ENCODE assay signal across 1 cellular context in genomic region chr6:158059108-158059507, GRCh38.
A peak's percentile ranks its signal among the peaks of the same experiment; 100 is the strongest.
TF ChIP-seq lines count a peak whose summit lies in the region.

No MANE protein-coding gene starts in this region.

TF ChIP-seq in HepG2, 621 proteins besides CTCF, POLR2A, EP300 and RAD21 (continued from another document):
- TF ChIP-seq MAX (IDR thresholded peaks at IDR 0.05): no peak
- no peak for TF ChIP-seq FOXO4 (CRISPR knock-in tag; conservative IDR thresholded peaks at IDR 0.05)
- TF ChIP-seq ZBTB37 (CRISPR knock-in tag; IDR thresholded peaks at IDR 0.05): no peak
- no peak for TF ChIP-seq ZNF674 (CRISPR knock-in tag; IDR thresholded peaks at IDR 0.05; ENCODE audit: low read depth)
- TF ChIP-seq ZNF780A (CRISPR knock-in tag; IDR thresholded peaks at IDR 0.05): no peak
- TF ChIP-seq REPIN1 (CRISPR knock-in tag; IDR thresholded peaks at IDR 0.05; ENCODE audit: borderline replicate concordance, low read depth): no peak
- peak; percentile 55 for TF ChIP-seq AGO2 (optimal IDR thresholded peaks at IDR 0.05; ENCODE audit: low read depth, low read length)
- TF ChIP-seq ZFP62 (CRISPR knock-in tag; IDR thresholded peaks at IDR 0.05): no peak
- no peak for TF ChIP-seq ZNF563 (CRISPR knock-in tag; IDR thresholded peaks at IDR 0.05)
- TF ChIP-seq ZNF557 (CRISPR knock-in tag; IDR thresholded peaks at IDR 0.05): no peak
- no peak for TF ChIP-seq NR2C2 (CRISPR knock-in tag; IDR thresholded peaks at IDR 0.05; ENCODE audit: borderline replicate concordance)
- TF ChIP-seq ZBTB40 (IDR thresholded peaks at IDR 0.05): no peak
- TF ChIP-seq ZBTB40 (CRISPR knock-in tag; IDR thresholded peaks at IDR 0.05): 0 out of 2 replicates have a peak, but pooled peaks have one; percentile 20
- TF ChIP-seq GLI4 (CRISPR knock-in tag; IDR thresholded peaks at IDR 0.05; ENCODE audit: borderline replicate concordance): no peak
- no peak for TF ChIP-seq ZKSCAN8 (CRISPR knock-in tag; IDR thresholded peaks at IDR 0.05; ENCODE audit: borderline replicate concordance)
- TF ChIP-seq FOSL2 (CRISPR knock-in tag; IDR thresholded peaks at IDR 0.05): no peak
- no peak for TF ChIP-seq ZFP90 (CRISPR knock-in tag; IDR thresholded peaks at IDR 0.05; ENCODE audit: borderline replicate concordance)
- no peak for TF ChIP-seq RFX5 (IDR thresholded peaks at IDR 0.05; ENCODE audit: low read depth, low read length)
- no peak for TF ChIP-seq ZFYVE20 (CRISPR knock-in tag; IDR thresholded peaks at IDR 0.05; ENCODE audit: borderline replicate concordance, low read depth)
- TF ChIP-seq CHD2 (IDR thresholded peaks at IDR 0.05; ENCODE audit: low read depth, low read length): no peak
- no peak for TF ChIP-seq NR3C1 (CRISPR knock-in tag; IDR thresholded peaks at IDR 0.05)
- no peak for TF ChIP-seq ZSCAN9 (CRISPR knock-in tag; IDR thresholded peaks at IDR 0.05; ENCODE audit: borderline replicate concordance)
- no peak for TF ChIP-seq TOPORS (CRISPR knock-in tag; IDR thresholded peaks at IDR 0.05)
- TF ChIP-seq RBM22 (optimal IDR thresholded peaks at IDR 0.05; ENCODE audit: low read length): no peak
- no peak for TF ChIP-seq ARNTL (CRISPR knock-in tag; IDR thresholded peaks at IDR 0.05)
- no peak for TF ChIP-seq TAF1 (CRISPR knock-in tag; IDR thresholded peaks at IDR 0.05)
- no peak for TF ChIP-seq ZBTB7B (CRISPR knock-in tag; IDR thresholded peaks at IDR 0.05)
- TF ChIP-seq ZIK1 (CRISPR knock-in tag; IDR thresholded peaks at IDR 0.05; ENCODE audit: borderline replicate concordance, low read depth): no peak
- no peak for TF ChIP-seq ZNF264 (CRISPR knock-in tag; IDR thresholded peaks at IDR 0.05)
- TF ChIP-seq ZNF468 (CRISPR knock-in tag; IDR thresholded peaks at IDR 0.05): no peak
- TF ChIP-seq ZNF572 (CRISPR knock-in tag; IDR thresholded peaks at IDR 0.05): no peak
- no peak for TF ChIP-seq PRMT3 (CRISPR knock-in tag; IDR thresholded peaks at IDR 0.05; ENCODE audit: borderline replicate concordance, low read depth)
- TF ChIP-seq CAMTA2 (CRISPR knock-in tag; IDR thresholded peaks at IDR 0.05; ENCODE audit: borderline replicate concordance): no peak
- no peak for TF ChIP-seq ZNF33B (CRISPR knock-in tag; IDR thresholded peaks at IDR 0.05)
- TF ChIP-seq ZNF280B (CRISPR knock-in tag; IDR thresholded peaks at IDR 0.05; ENCODE audit: borderline replicate concordance): peak; percentile 69; the same call in 1 of the 2 replicates
- no peak for TF ChIP-seq DNMT1 (CRISPR knock-in tag; IDR thresholded peaks at IDR 0.05)
- TF ChIP-seq ATF7 (IDR thresholded peaks at IDR 0.05): no peak
- 0 out of 2 replicates have a peak, but pooled peaks have one; percentile 41 for TF ChIP-seq ATF7 (CRISPR knock-in tag; IDR thresholded peaks at IDR 0.05)
- TF ChIP-seq ZNF598 (CRISPR knock-in tag; IDR thresholded peaks at IDR 0.05; ENCODE audit: borderline replicate concordance): no peak
- TF ChIP-seq ZNF569 (CRISPR knock-in tag; IDR thresholded peaks at IDR 0.05; ENCODE audit: borderline replicate concordance): no peak
